Comparison of ENCODE assay signal across 12 cellular contexts in genomic region chr1:116405241-116406135, GRCh38. TPM values are rescaled to one million over a fixed set of nuclear protein-coding genes. Genes with fewer than 3 reads are reported as not detected.
A peak's percentile ranks its signal among the peaks of the same experiment; 100 is the strongest.
DNase-seq lines count a peak whose midpoint lies in the region; ATAC-seq and TF ChIP-seq lines count a peak whose summit lies in the region.
"Had no signal": no experiment of that assay in that cellular context is flagged by ENCODE, and none has a peak within 500 bp of the region (broad histone marks: within the 10 kb centered on the region; RNA-seq: fewer than 3 reads in every experiment).

No MANE protein-coding gene starts in this region.

- ATAC-seq in activated CD8-positive, alpha-beta T cell treated with anti-CD3 and anti-CD28 coated beads for 36 hours: no peak
- ATAC-seq in left cardiac atrium (peak; percentile 66 to 74), upper lobe of right lung (peak; percentile 39), HG03108 (IDR thresholded peaks at IDR 0.05; ENCODE audit: unreplicated experiment) (no peak), GM21825 (IDR thresholded peaks at IDR 0.05; ENCODE audit: unreplicated experiment) (no peak)

- no peak overlapping the region for H3K4me3 ChIP-seq in upper lobe of right lung
- H3K4me3 ChIP-seq: uterus had no signal

- H3K4me3 Mint-ChIP-seq in activated naive CD4-positive, alpha-beta T cell treated with anti-CD3 and anti-CD28 coated beads, Interleukin-2, amount 10 ng/mL, durations not matched to agents 7 days and 5 days: no peak overlapping the region
- H3K4me3 Mint-ChIP-seq in activated CD8-positive, alpha-beta T cell treated with anti-CD3 and anti-CD28 coated beads for 36 hours: no peak overlapping the region

- H3K4me1 Mint-ChIP-seq in activated naive CD4-positive, alpha-beta T cell treated with anti-CD3 and anti-CD28 coated beads, Interleukin-2, amount 10 ng/mL, durations not matched to agents 7 days and 5 days: peaks cover 16% of the 10 kb centered on the region
- H3K4me1 Mint-ChIP-seq in activated CD8-positive, alpha-beta T cell treated with anti-CD3 and anti-CD28 coated beads for 36 hours (ENCODE audit: low read depth): peaks cover 26% of the 10 kb centered on the region

- POLR2A ChIA-PET in activated CD8-positive, alpha-beta T cell treated with anti-CD3 and anti-CD28 coated beads for 36 hours (lab: Charles Lee): interaction anchor here (0.6 to 4.3 kb wide), 3 partner anchors 9 to 22 kb away, joined by 3 to 20 read pairs (median 3); no protein-coding TSS in a partner anchor

- no peak overlapping the region for H3K27ac ChIP-seq in upper lobe of right lung
- H3K27ac ChIP-seq: foreskin keratinocyte, uterus had no signal

- H3K27me3 ChIP-seq in upper lobe of right lung: no peaks in the 10 kb centered on the region
- H3K27me3 ChIP-seq: foreskin keratinocyte, uterus had no signal

- H3K27me3 Mint-ChIP-seq in activated naive CD4-positive, alpha-beta T cell treated with anti-CD3 and anti-CD28 coated beads, Interleukin-2, amount 10 ng/mL, durations not matched to agents 7 days and 5 days: no peaks in the 10 kb centered on the region
- H3K27me3 Mint-ChIP-seq in activated CD8-positive, alpha-beta T cell treated with anti-CD3 and anti-CD28 coated beads for 36 hours: no peaks in the 10 kb centered on the region

- peaks cover 82% of the 10 kb centered on the region for H3K36me3 ChIP-seq in upper lobe of right lung
- H3K36me3 ChIP-seq: uterus had no signal

- peaks cover 73% of the 10 kb centered on the region for H3K36me3 Mint-ChIP-seq in activated naive CD4-positive, alpha-beta T cell treated with anti-CD3 and anti-CD28 coated beads, Interleukin-2, amount 10 ng/mL, durations not matched to agents 7 days and 5 days
- H3K36me3 Mint-ChIP-seq in activated CD8-positive, alpha-beta T cell treated with anti-CD3 and anti-CD28 coated beads for 36 hours (ENCODE audit: low read depth): peaks cover 61% of the 10 kb centered on the region

- TF ChIP-seq CTCF in activated CD8-positive, alpha-beta T cell treated with anti-CD3 and anti-CD28 coated beads for 36 hours (IDR thresholded peaks at IDR 0.05): no peak
- TF ChIP-seq CTCF in upper lobe of right lung (IDR thresholded peaks at IDR 0.05): no peak

- H3K9me3 ChIP-seq in upper lobe of right lung: no peaks in the 10 kb centered on the region
- H3K9me3 ChIP-seq: uterus had no signal

- H3K4me1 ChIP-seq in upper lobe of right lung: no peaks in the 10 kb centered on the region
- H3K4me1 ChIP-seq: uterus had no signal

- CTCF ChIA-PET in activated naive CD4-positive, alpha-beta T cell treated with anti-CD3 and anti-CD28 coated beads, Interleukin-2, amount 10 ng/mL, durations not matched to agents 7 days and 5 days (lab: Charles Lee): no interaction called here
- CTCF ChIA-PET in activated CD8-positive, alpha-beta T cell treated with anti-CD3 and anti-CD28 coated beads for 36 hours (lab: Charles Lee): interaction anchor here (0.9 to 1.7 kb wide), 5 partner anchors 11 to 266 kb away, joined by 3 to 5 read pairs (median 3); no protein-coding TSS in a partner anchor

- no peaks in the 10 kb centered on the region for H3K9me3 Mint-ChIP-seq in activated naive CD4-positive, alpha-beta T cell treated with anti-CD3 and anti-CD28 coated beads, Interleukin-2, amount 10 ng/mL, durations not matched to agents 7 days and 5 days
- H3K9me3 Mint-ChIP-seq in activated CD8-positive, alpha-beta T cell treated with anti-CD3 and anti-CD28 coated beads for 36 hours: no peaks in the 10 kb centered on the region

- intact Hi-C loops in activated CD8-positive, alpha-beta T cell treated with anti-CD3 and anti-CD28 coated beads for 36 hours (cut with micrococcal nuclease): no loop called here
- intact Hi-C loops in left cardiac atrium (cut with DNase I): no loop called here
- intact Hi-C loops in upper lobe of right lung (cut with DNase I): no loop called here

- peak overlapping the region; percentile 72 for H3K27ac Mint-ChIP-seq in activated naive CD4-positive, alpha-beta T cell treated with anti-CD3 and anti-CD28 coated beads, Interleukin-2, amount 10 ng/mL, durations not matched to agents 7 days and 5 days
- peak overlapping the region; percentile 58 for H3K27ac Mint-ChIP-seq in activated CD8-positive, alpha-beta T cell treated with anti-CD3 and anti-CD28 coated beads for 36 hours

- no peak for DNase-seq in activated naive CD4-positive, alpha-beta T cell treated with anti-CD3 and anti-CD28 coated beads, Interleukin-2, amount 10 ng/mL, durations not matched to agents 7 days and 5 days
- DNase-seq in activated naive CD4-positive, alpha-beta T cell (lab: John Stamatoyannopoulos, UW): no peak
- no peak for DNase-seq in activated CD8-positive, alpha-beta T cell treated with anti-CD3 and anti-CD28 coated beads for 36 hours
- DNase-seq in left cardiac atrium (no peak), upper lobe of right lung (no peak), T-helper 1 cell (no peak)
- DNase-seq: activated CD4-positive, CD25-positive, alpha-beta regulatory T cell; NCI-H526 treated with DMSO at 0.1 percent for 48 hours; uterus had no signal

RNA-seq across cellular contexts. Expression of gene ATP1A1, which starts 32.4 kb away (rescaled TPM):
- total RNA-seq in activated CD8-positive, alpha-beta T cell treated with anti-CD3 and anti-CD28 coated beads for 36 hours: 100 to 1,000 TPM; 201 to 202 TPM
- total RNA-seq in left cardiac atrium (100 to 1,000 TPM; 183 to 281 TPM), upper lobe of right lung (628 TPM)

Comparison
In these comparisons a context has a peak if more than half of its experiments do, and no peak if none do; other contexts are left out.
1. ATAC-seq: peak in left cardiac atrium (2 of 2) and upper lobe of right lung (single experiment); none in activated CD8-positive, alpha-beta T cell treated with anti-CD3 and anti-CD28 coated beads for 36 hours (single experiment), HG03108 (single experiment) and GM21825 (single experiment).